8 cellular contexts compared by ENCODE assay signal in genomic region chr17:19978206-19978802, GRCh38. TPM values are rescaled to one million over a fixed set of nuclear protein-coding genes. Genes with fewer than 3 reads are reported as not detected.
DNase-seq lines count a peak whose midpoint lies in the region; ATAC-seq and TF ChIP-seq lines count a peak whose summit lies in the region.

No MANE protein-coding gene starts in this region.

- CTCF ChIA-PET in CD8-positive, alpha-beta memory T cell (lab: Charles Lee): interaction anchor here (1.2 to 3.8 kb wide), 3 partner anchors 14 to 33 kb away, joined by 5 to 22 read pairs (median 8); partner anchors contain the start of gene SPECC1
- CTCF ChIA-PET in activated naive CD4-positive, alpha-beta T cell treated with anti-CD3 and anti-CD28 coated beads for 36 hours (lab: Charles Lee): interaction anchor here (1.0 to 1.2 kb wide), 2 partner anchors 15 to 31 kb away, joined by 3 read pairs; no protein-coding TSS in a partner anchor

- H3K4me3 ChIP-seq in CD8-positive, alpha-beta memory T cell (ENCODE audit: low read length): peak overlapping the region; percentile 89
- H3K4me3 ChIP-seq in right atrium auricular region (peak overlapping the region; percentile 77 to 99), skeletal muscle tissue (ENCODE audit: low read length in 3 of 3) (peak overlapping the region; percentile 83 to 94 (median 93))

- no peaks in the 10 kb centered on the region for H3K36me3 ChIP-seq in CD8-positive, alpha-beta memory T cell (ENCODE audit: insufficient read depth, low read length)
- peaks cover 27% of the 10 kb centered on the region for H3K36me3 ChIP-seq in KOPT-K1 (ENCODE audit: insufficient read depth, low read length)
- no peaks in the 10 kb centered on the region for H3K36me3 ChIP-seq in right atrium auricular region
- peaks cover 0 to 3% (median 0%) of the 10 kb centered on the region in 3 donors for H3K36me3 ChIP-seq in skeletal muscle tissue (ENCODE audit: control insufficient read depth in 3 of 3, insufficient read depth in 3 of 3, low read length in 3 of 3)

- H3K9me3 ChIP-seq in CD8-positive, alpha-beta memory T cell (ENCODE audit: low read length): no peaks in the 10 kb centered on the region
- no peaks in the 10 kb centered on the region for H3K9me3 ChIP-seq in KOPT-K1 (ENCODE audit: insufficient read depth, low read length, poor library complexity, severe bottlenecking)
- no peaks in the 10 kb centered on the region for H3K9me3 ChIP-seq in right atrium auricular region
- no peaks in the 10 kb centered on the region for H3K9me3 ChIP-seq in skeletal muscle tissue (ENCODE audit: control insufficient read depth in 3 of 3, low read length in 3 of 3)

- POLR2A ChIA-PET in CD8-positive, alpha-beta memory T cell (lab: Charles Lee): interaction anchor here (1.5 to 2.1 kb wide), 3 partner anchors 31 to 331 kb away, joined by 5 to 16 read pairs (median 6); partner anchors contain the start of genes SPECC1 and ULK2

- peak overlapping the region; percentile 93 for H3K27ac ChIP-seq in CD8-positive, alpha-beta memory T cell (ENCODE audit: low read depth, low read length)
- H3K27ac ChIP-seq in KOPT-K1 (ENCODE audit: low read depth, low read length, poor library complexity, severe bottlenecking) (peak overlapping the region; percentile 89), right atrium auricular region (peak overlapping the region; percentile 92 to 93), skeletal muscle tissue (ENCODE audit: low read depth, low read length) (peak overlapping the region; percentile 87)

- peak; percentile 22 for ATAC-seq in GM21360 (IDR thresholded peaks at IDR 0.05; ENCODE audit: unreplicated experiment)

- no peak for TF ChIP-seq CTCF in right atrium auricular region (IDR thresholded peaks at IDR 0.05)

- DNase-seq in CD8-positive, alpha-beta memory T cell: no peak
- peak; percentile 65 for DNase-seq in activated naive CD4-positive, alpha-beta T cell treated with anti-CD3 and anti-CD28 coated beads for 36 hours
- DNase-seq in right atrium auricular region (ENCODE audit: low spot score) (no peak), EL (no peak), NCI-H2227 (lab: John Stamatoyannopoulos, UW; ENCODE audit: unreplicated experiment) (no peak)

- peaks cover 0 to 31% (median 3%) of the 10 kb centered on the region in 3 donors for H3K36me3 Mint-ChIP-seq in CD8-positive, alpha-beta memory T cell
- peaks cover 13% of the 10 kb centered on the region for H3K36me3 Mint-ChIP-seq in activated naive CD4-positive, alpha-beta T cell treated with anti-CD3 and anti-CD28 coated beads for 36 hours (ENCODE audit: low read depth)

- H3K27me3 ChIP-seq in CD8-positive, alpha-beta memory T cell (ENCODE audit: insufficient read depth, low read length, poor library complexity, severe bottlenecking): no peaks in the 10 kb centered on the region
- H3K27me3 ChIP-seq in right atrium auricular region: no peaks in the 10 kb centered on the region
- no peaks in the 10 kb centered on the region for H3K27me3 ChIP-seq in skeletal muscle tissue (ENCODE audit: control insufficient read depth in 3 of 3, insufficient read depth in 3 of 3, low read length in 3 of 3)

- peak overlapping the region; percentile 90 to 99 (median 97) for H3K4me3 Mint-ChIP-seq in CD8-positive, alpha-beta memory T cell
- H3K4me3 Mint-ChIP-seq in activated naive CD4-positive, alpha-beta T cell treated with anti-CD3 and anti-CD28 coated beads for 36 hours: peak overlapping the region; percentile 93

- H3K27me3 Mint-ChIP-seq in CD8-positive, alpha-beta memory T cell: no peaks in the 10 kb centered on the region
- H3K27me3 Mint-ChIP-seq in activated naive CD4-positive, alpha-beta T cell treated with anti-CD3 and anti-CD28 coated beads for 36 hours (ENCODE audit: low read depth): no peaks in the 10 kb centered on the region

- peak overlapping the region; percentile 86 to 91 (median 90) for H3K9ac ChIP-seq in skeletal muscle tissue (ENCODE audit: low read depth in 1 of 3, low read length in 3 of 3)

- H3K4me1 Mint-ChIP-seq in CD8-positive, alpha-beta memory T cell: peaks cover 38 to 49% (median 47%) of the 10 kb centered on the region in 3 donors
- H3K4me1 Mint-ChIP-seq in activated naive CD4-positive, alpha-beta T cell treated with anti-CD3 and anti-CD28 coated beads for 36 hours (ENCODE audit: low read depth): peaks cover 39% of the 10 kb centered on the region

- intact Hi-C loops in activated naive CD4-positive, alpha-beta T cell treated with anti-CD3 and anti-CD28 coated beads for 36 hours (cut with micrococcal nuclease): loop anchor here (2.0 to 10.0 kb wide), 3 partner anchors 51 to 614 kb away; partner anchors contain the start of genes ALDH3A2 and B9D1

- H3K9me3 Mint-ChIP-seq in CD8-positive, alpha-beta memory T cell: no peaks in the 10 kb centered on the region
- H3K9me3 Mint-ChIP-seq in activated naive CD4-positive, alpha-beta T cell treated with anti-CD3 and anti-CD28 coated beads for 36 hours: no peaks in the 10 kb centered on the region

- H3K4me1 ChIP-seq in CD8-positive, alpha-beta memory T cell (ENCODE audit: insufficient read depth, low read length): peaks cover 30% of the 10 kb centered on the region
- H3K4me1 ChIP-seq in right atrium auricular region: peaks cover 0 to 21% of the 10 kb centered on the region in 2 donors
- peaks cover 9 to 21% (median 21%) of the 10 kb centered on the region in 3 donors for H3K4me1 ChIP-seq in skeletal muscle tissue (ENCODE audit: control insufficient read depth in 3 of 3, insufficient read depth in 3 of 3, low read length in 3 of 3)

- H3K27ac Mint-ChIP-seq in CD8-positive, alpha-beta memory T cell: peak overlapping the region; percentile 92 to 99 (median 97)
- peak overlapping the region; percentile 96 for H3K27ac Mint-ChIP-seq in activated naive CD4-positive, alpha-beta T cell treated with anti-CD3 and anti-CD28 coated beads for 36 hours

RNA-seq across cellular contexts. Expression of gene AKAP10, which starts 0.7 kb away (rescaled TPM):
- total RNA-seq in CD8-positive, alpha-beta memory T cell: 10 to 100 TPM; 31.7 to 32.6 TPM
- polyA plus RNA-seq in CD8-positive, alpha-beta memory T cell: 24.1 TPM
- total RNA-seq in activated naive CD4-positive, alpha-beta T cell treated with anti-CD3 and anti-CD28 coated beads for 36 hours: 10 to 100 TPM; 30.3 to 30.4 TPM
- total RNA-seq in right atrium auricular region: 10 to 100 TPM; 14.4 to 16.5 TPM
- 15.7 TPM for total RNA-seq in skeletal muscle tissue

RNA-seq across cellular contexts. Expression of gene SPECC1, which starts 30.9 kb away (rescaled TPM):
- total RNA-seq in CD8-positive, alpha-beta memory T cell: 10 to 100 TPM; 12.5 to 13.4 TPM
- 15.9 TPM for polyA plus RNA-seq in CD8-positive, alpha-beta memory T cell
- total RNA-seq in activated naive CD4-positive, alpha-beta T cell treated with anti-CD3 and anti-CD28 coated beads for 36 hours: 10 to 100 TPM; 13.7 to 17.4 TPM
- total RNA-seq in right atrium auricular region (10 to 100 TPM; 10.3 to 13.5 TPM), skeletal muscle tissue (13.6 TPM)
